In the genomic region with DNA sequence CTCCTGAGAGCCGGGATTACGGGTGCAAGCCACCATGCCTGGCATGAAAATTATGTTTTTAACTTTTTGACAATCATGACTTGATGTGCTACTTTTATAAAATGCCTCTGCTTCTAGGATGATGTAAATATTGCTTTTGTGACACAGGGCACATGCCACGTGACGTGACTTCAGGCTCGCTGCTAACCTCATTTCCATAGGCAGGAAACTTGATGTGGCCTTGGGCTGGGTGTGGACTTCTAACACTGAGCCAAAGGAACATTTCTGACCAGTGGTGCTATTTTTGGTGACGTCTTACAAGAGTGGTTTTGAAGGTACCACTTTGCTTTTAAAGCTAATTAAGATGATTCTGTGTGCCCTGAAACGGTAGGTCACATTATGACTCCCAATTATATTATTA, we compare ENCODE assay signal across 21 cellular contexts. TPM values are rescaled to one million over a fixed set of nuclear protein-coding genes. Genes with fewer than 3 reads are reported as not detected.
DNase-seq lines count a peak whose midpoint lies in the region; ATAC-seq and TF ChIP-seq lines count a peak whose summit lies in the region.
"Had no signal": no experiment of that assay in that cellular context is flagged by ENCODE, and none has a peak within 500 bp of the region (broad histone marks: within the 10 kb centered on the region; RNA-seq: fewer than 3 reads in every experiment).

No MANE protein-coding gene starts in this region.

- peak overlapping the region; percentile 66 for H2AK5ac ChIP-seq in mesendoderm (ENCODE audit: low read length)

- no peaks in the 10 kb centered on the region for H3K79me2 ChIP-seq in mesendoderm (ENCODE audit: control insufficient read depth, insufficient read depth, low read length)

- H4K8ac ChIP-seq in mesendoderm (ENCODE audit: low read depth, low read length): no peak overlapping the region

- 63 to 68% methylated on average over 7 of the region's 7 CpGs for WGBS in heart right ventricle, 2 donors
- WGBS in mesendoderm (ENCODE audit: extremely low coverage, insufficient coverage, low lambda C conversion rate): no CpG with 5 or more reads among the region's 7 CpGs

- no peak overlapping the region for H3K4me2 ChIP-seq in mesendoderm (ENCODE audit: low read length)
- H3K4me2 ChIP-seq: BLaER1 had no signal

- no peak overlapping the region for H3K9ac ChIP-seq in mesendoderm (ENCODE audit: low read length)
- H3K9ac ChIP-seq: BLaER1 had no signal

- H3K27me3 ChIP-seq in heart right ventricle (peaks cover 0 to 9% (median 3%) of the 10 kb centered on the region in 7 donors), right atrium auricular region (no peaks in the 10 kb centered on the region), mesendoderm (ENCODE audit: insufficient read depth, low read length, poor library complexity) (no peaks in the 10 kb centered on the region), Caco-2 (replicated peaks; ENCODE audit: control insufficient read depth, insufficient read depth, low read length) (no peaks in the 10 kb centered on the region)
- H3K27me3 ChIP-seq: BLaER1 had no signal

- H4K5ac ChIP-seq in mesendoderm (ENCODE audit: low read length): no peak overlapping the region

- no peak overlapping the region for H3K4ac ChIP-seq in mesendoderm (ENCODE audit: low read depth, low read length)

- H3K4me3 Mint-ChIP-seq in Caco-2 (ENCODE audit: unreplicated experiment): no peak overlapping the region
- H3K4me3 Mint-ChIP-seq: B cell; CD4-positive, CD25-positive, alpha-beta regulatory T cell; CD8-positive, alpha-beta T cell; HFFc6 had no signal

- ATAC-seq in heart right ventricle: peak in 7 of 8 donors; percentile 23 to 93 (median 75)
- ATAC-seq in Right ventricle myocardium inferior: no peak
- ATAC-seq in left ventricle myocardium superior: peak; percentile 18
- ATAC-seq in HG03025 (IDR thresholded peaks at IDR 0.05; ENCODE audit: low FRiP score, unreplicated experiment): no peak
- ATAC-seq: CD8-positive, alpha-beta T cell; GM12878 had no signal

- H3K4me1 ChIP-seq in heart right ventricle (peaks cover 0 to 9% (median 0%) of the 10 kb centered on the region in 9 donors), right atrium auricular region (no peaks in the 10 kb centered on the region), mesendoderm (ENCODE audit: control insufficient read depth, low read depth, low read length) (peaks cover 20% of the 10 kb centered on the region), Caco-2 (no peaks in the 10 kb centered on the region)
- H3K4me1 ChIP-seq: BLaER1, HAP-1 had no signal

- H3K56ac ChIP-seq in mesendoderm (ENCODE audit: low read length): peak overlapping the region; percentile 57

- DNase-seq in heart right ventricle: peak in 1 of 2 donors; percentile 29
- no peak for DNase-seq in Right ventricle myocardium inferior (ENCODE audit: missing footprints)
- no peak for DNase-seq in left ventricle myocardium superior
- DNase-seq in right atrium auricular region (ENCODE audit: low spot score): no peak
- no peak for DNase-seq in mesendoderm
- no peak for DNase-seq in Caco-2
- DNase-seq: CD4-positive, CD25-positive, alpha-beta regulatory T cell; CD8-positive, alpha-beta T cell; DMS 273 treated with DMSO at 0.1 percent for 48 hours; DMS79; EL; GDM1; GOT3; HFFc6 had no signal

- H3K18ac ChIP-seq in mesendoderm (ENCODE audit: low read length): no peak overlapping the region

- no peak overlapping the region for H3K27ac Mint-ChIP-seq in Caco-2 (ENCODE audit: unreplicated experiment)
- H3K27ac Mint-ChIP-seq: B cell; CD4-positive, CD25-positive, alpha-beta regulatory T cell; CD8-positive, alpha-beta T cell; HFFc6 had no signal

- H3K9me3 ChIP-seq in heart right ventricle: no peaks in the 10 kb centered on the region
- H3K9me3 ChIP-seq in right atrium auricular region: no peaks in the 10 kb centered on the region
- no peaks in the 10 kb centered on the region for H3K9me3 ChIP-seq in Caco-2
- H3K9me3 ChIP-seq: BLaER1, HAP-1 had no signal

- H3K36me3 ChIP-seq in heart right ventricle (no peaks in the 10 kb centered on the region), right atrium auricular region (no peaks in the 10 kb centered on the region), mesendoderm (ENCODE audit: control insufficient read depth, insufficient read depth, low read length) (no peaks in the 10 kb centered on the region), Caco-2 (ENCODE audit: control insufficient read depth, insufficient read depth, low read length) (no peaks in the 10 kb centered on the region)
- H3K36me3 ChIP-seq: BLaER1, HAP-1 had no signal

- intact Hi-C loops in heart right ventricle (cut with DNase I): no loop called here
- intact Hi-C loops in Right ventricle myocardium inferior (cut with DNase I): no loop called here
- intact Hi-C loops in left ventricle myocardium superior (cut with micrococcal nuclease): no loop called here
- intact Hi-C loops in Caco-2 (cut with micrococcal nuclease; ENCODE audit: unreplicated experiment): no loop called here

- no peaks in the 10 kb centered on the region for H3K79me1 ChIP-seq in mesendoderm (ENCODE audit: low read length)

- H3K27ac ChIP-seq in heart right ventricle (no peak overlapping the region), right atrium auricular region (no peak overlapping the region), VCaP (peak overlapping the region; percentile 80), mesendoderm (ENCODE audit: low read depth, low read length) (no peak overlapping the region)
- H3K27ac ChIP-seq: BLaER1, C4-2B had no signal

- H3K4me1 Mint-ChIP-seq in Caco-2 (ENCODE audit: low read depth, unreplicated experiment): peaks cover 6% of the 10 kb centered on the region
- H3K4me1 Mint-ChIP-seq: B cell; CD4-positive, CD25-positive, alpha-beta regulatory T cell had no signal

- H3K9me3 Mint-ChIP-seq in Caco-2 (ENCODE audit: unreplicated experiment): no peaks in the 10 kb centered on the region
- H3K9me3 Mint-ChIP-seq: CD8-positive, alpha-beta T cell; HFFc6 had no signal

- CTCF ChIA-PET in Caco-2 (lab: Charles Lee): no interaction called here

- no peaks in the 10 kb centered on the region for H3K36me3 Mint-ChIP-seq in Caco-2 (ENCODE audit: insufficient read depth, unreplicated experiment)
- H3K36me3 Mint-ChIP-seq: CD4-positive, CD25-positive, alpha-beta regulatory T cell; CD8-positive, alpha-beta T cell had no signal

- H2BK5ac ChIP-seq in mesendoderm (ENCODE audit: low read length): peak overlapping the region; percentile 93

- TF ChIP-seq CTCF in heart right ventricle (IDR thresholded peaks at IDR 0.05) (no peak), right atrium auricular region (IDR thresholded peaks at IDR 0.05) (no peak), VCaP (conservative IDR thresholded peaks at IDR 0.05) (no peak), Caco-2 (IDR thresholded peaks at IDR 0.05; ENCODE audit: insufficient read depth in 1 of 2, low read depth in 1 of 2, low read length in 1 of 2, severe bottlenecking in 1 of 2, unreplicated experiment in 1 of 2) (no peak)

- POLR2A ChIA-PET in Caco-2 (lab: Charles Lee): no interaction called here

- H3K27me3 Mint-ChIP-seq in Caco-2 (ENCODE audit: insufficient read depth, unreplicated experiment): no peaks in the 10 kb centered on the region

- no peak overlapping the region for H2BK15ac ChIP-seq in mesendoderm (replicated peaks; ENCODE audit: low read depth)

- no peak overlapping the region for H2BK120ac ChIP-seq in mesendoderm (ENCODE audit: low read depth, low read length)

- no TSS peak for BruUV-seq in Caco-2 (replicated peaks; lab: Mats Ljungman, UMichigan)

- H3K4me3 ChIP-seq in heart right ventricle (no peak overlapping the region), right atrium auricular region (no peak overlapping the region), mesendoderm (ENCODE audit: low read length) (no peak overlapping the region), Caco-2 (ENCODE audit: low read depth, low read length) (no peak overlapping the region)
- H3K4me3 ChIP-seq: BLaER1, GM12878, HAP-1 had no signal

- H3K23ac ChIP-seq in mesendoderm (ENCODE audit: low read length): no peak overlapping the region

RNA-seq across cellular contexts. Expression of a gene that starts 34.2 kb away (rescaled TPM):
- total RNA-seq in heart right ventricle: 10 to 100 TPM in 5 of 10 donors, 1 to 10 TPM in 5; 7.7 to 14.7 (median 9.8) TPM
- 10 to 100 TPM in 1 of 2 donors, 1 to 10 TPM in 1; 9.7 to 64.3 TPM for polyA plus RNA-seq in heart right ventricle
- 12.7 TPM for total RNA-seq in Right ventricle myocardium inferior
- 12.4 TPM for total RNA-seq in left ventricle myocardium superior
- total RNA-seq in right atrium auricular region: 10 to 100 TPM in 1 of 2 donors, 1 to 10 TPM in 1; 8.9 to 11.4 TPM
- polyA plus RNA-seq in mesendoderm (2013, experiment 1 of 2): 48.2 TPM
- polyA plus RNA-seq in mesendoderm (2013, experiment 2 of 2): 46.0 TPM
- total RNA-seq in Caco-2 (2022): 63.1 and 65.4 TPM in 2 replicates

Comparison
In these comparisons a context has a peak if more than half of its experiments do, and no peak if none do; other contexts are left out.
1. ATAC-seq: peak in heart right ventricle (7 of 8) and left ventricle myocardium superior (single experiment); none in Right ventricle myocardium inferior (single experiment) and HG03025 (single experiment).